25 cellular contexts compared by ENCODE assay signal in the genomic region with DNA sequence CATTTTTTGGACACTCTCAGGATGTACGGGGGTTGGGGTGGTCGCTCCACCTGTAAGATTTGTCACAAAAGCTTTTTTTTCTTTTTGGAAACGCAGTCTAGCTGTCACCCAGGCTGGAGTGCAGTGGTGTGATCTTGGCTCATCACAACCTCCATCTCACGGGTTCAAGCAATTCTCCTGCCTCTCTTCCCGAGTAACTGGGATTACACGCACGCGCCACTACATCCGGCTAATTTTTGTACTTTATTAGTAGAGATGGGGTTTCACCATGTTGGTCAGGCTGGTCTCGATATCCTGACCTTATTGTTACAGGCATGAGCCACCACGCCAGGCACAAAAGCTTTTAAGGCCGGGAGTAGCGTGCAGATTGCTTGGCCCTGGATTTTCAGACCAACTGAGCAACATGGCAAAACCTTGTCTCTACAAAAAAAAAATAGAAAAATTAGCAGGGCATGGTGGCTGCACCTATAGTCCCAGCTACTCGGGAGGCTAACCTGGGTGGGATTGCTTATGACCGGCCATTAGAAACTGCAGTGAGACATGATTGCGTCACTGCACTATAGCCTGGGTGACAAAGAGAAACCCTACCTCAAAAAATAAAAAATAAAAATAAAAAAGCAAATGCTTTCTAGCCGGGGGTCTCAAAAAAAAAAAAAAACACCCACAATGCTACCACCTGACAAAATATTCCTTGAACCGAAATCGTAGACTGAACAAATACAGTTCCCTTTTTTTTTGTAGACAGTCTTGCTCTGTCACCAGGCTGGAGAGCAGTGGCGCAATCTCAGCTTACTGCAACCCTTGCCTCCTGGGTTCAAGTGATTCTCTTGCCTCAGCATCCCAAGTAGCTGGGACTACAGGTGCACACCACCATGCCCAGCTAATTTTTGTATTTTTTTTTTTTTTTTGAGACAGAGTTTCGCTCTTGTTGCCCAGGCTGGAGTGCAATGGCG. TPM values are rescaled to one million over a fixed set of nuclear protein-coding genes. Genes with fewer than 3 reads are reported as not detected.
DNase-seq lines count a peak whose midpoint lies in the region; ATAC-seq, FAIRE-seq and TF ChIP-seq lines count a peak whose summit lies in the region.
"Had no signal": no experiment of that assay in that cellular context is flagged by ENCODE, and none has a peak within 500 bp of the region (broad histone marks: within the 10 kb centered on the region; RNA-seq: fewer than 3 reads in every experiment).

No MANE protein-coding gene starts in this region.

- intact Hi-C loops in K562 (cut with micrococcal nuclease) (no loop called here), transverse colon (cut with DNase I; ENCODE audit: low total_unique reads) (no loop called here)

- no peak overlapping the region for H2AFZ ChIP-seq in K562 (ENCODE audit: low read depth, low read length)

- DNase-seq in activated T-cell treated with anti-CD3 and anti-CD28 coated beads, Interleukin-2, amount 50 U/mL, for 24 hours = no peak
- DNase-seq in activated T-cell treated with anti-CD3 and anti-CD28 coated beads, Interleukin-2, amount 50 U/mL, for 1 hour = no peak
- DNase-seq in NB4 (ENCODE audit: low read depth) (peak; percentile 67), K562 (ENCODE audit: extremely low read depth in 1 of 4, low spot score in 3 of 4) (no peak), type B pancreatic cell (ENCODE audit: extremely low spot score, unreplicated experiment) (no peak), SHP77 (lab: John Stamatoyannopoulos, UW) (no peak), hypothalamus (lab: John Stamatoyannopoulos, UW) (no peak), transverse colon (no peak)
- DNase-seq: activated CD4-positive, alpha-beta T cell treated with anti-CD3 and anti-CD28 coated beads, Interleukin-2, amount 10 ng/mL, durations not matched to agents 24 days and 14 days; activated CD8-positive, alpha-beta memory T cell treated with anti-CD3 and anti-CD28 coated beads, Interleukin-2, amount 50 U/mL, for 48 hours; activated effector memory CD4-positive, alpha-beta T cell treated with Interleukin-2 at 50 U/mL for 16 hours; adrenal gland; H7; KBM-7; mesenchymal stem cell; NCI-H187; OCI-M1; retina; Right ventricle myocardium superior; stimulated activated CD4-positive, alpha-beta T cell treated with anti-CD3 and anti-CD28 coated beads, Interleukin-4, amount 100 ng/mL, for 24 hours; stimulated activated naive CD8-positive, alpha-beta T cell treated with anti-CD3 and anti-CD28 coated beads, Interleukin-15, amount 100 ng/mL, for 72 hours had no signal

- TF ChIP-seq CTCF in NB4 (IDR thresholded peaks at IDR 0.05; ENCODE audit: low read depth, low read length) (no peak), K562 (IDR thresholded peaks at IDR 0.05 in 2 of 3, conservative IDR thresholded peaks at IDR 0.05 in 1 of 3; ENCODE audit: insufficient read depth in 2 of 3, low read depth in 1 of 3, low read length in 3 of 3) (no peak), type B pancreatic cell (conservative IDR thresholded peaks at IDR 0.05) (no peak), transverse colon (IDR thresholded peaks at IDR 0.05) (no peak)

- H3K27ac ChIP-seq in K562 (ENCODE audit: extremely low read depth, low read depth, low read length) (no peak overlapping the region), transverse colon (no peak overlapping the region)
- H3K27ac ChIP-seq: adrenal gland, BLaER1, coronary artery, tibial nerve had no signal

- TF ChIP-seq POLR2A in NB4 (IDR thresholded peaks at IDR 0.05; ENCODE audit: extremely low read depth, insufficient read length) (no peak), K562 (conservative IDR thresholded peaks at IDR 0.05) (peak; percentile 27; the same call in 1 of the 2 replicates), transverse colon (IDR thresholded peaks at IDR 0.05) (no peak)

- no peak overlapping the region for H3K4me3 ChIP-seq in NB4 (ENCODE audit: low read depth, low read length)
- H3K4me3 ChIP-seq in K562 = no peak overlapping the region
- H3K4me3 ChIP-seq in transverse colon = no peak overlapping the region
- H3K4me3 ChIP-seq: adrenal gland, BLaER1, coronary artery, tibial nerve had no signal

- peaks cover 12% of the 10 kb centered on the region; the same call in 1 of the 2 replicates for H4K20me1 ChIP-seq in K562 (replicated peaks; ENCODE audit: control insufficient read depth, insufficient read depth, low read length)

- H3K36me3 ChIP-seq in K562 (ENCODE audit: control insufficient read depth, insufficient read depth, low read length) (peaks cover 95% of the 10 kb centered on the region), transverse colon (peaks cover 0 to 92% (median 45%) of the 10 kb centered on the region in 4 donors)

- BruUV-seq in K562 (replicated peaks; lab: Mats Ljungman, UMichigan) = no TSS peak

- H3K9ac ChIP-seq in K562 (ENCODE audit: insufficient read depth in 1 of 2, low read depth in 2 of 2, low read length in 2 of 2) = no peak overlapping the region
- H3K9ac ChIP-seq: BLaER1 had no signal

- H3K27ac Mint-ChIP-seq in activated T-cell treated with anti-CD3 and anti-CD28 coated beads, Interleukin-2, amount 50 U/mL, for 24 hours = peak overlapping the region; percentile 61
- H3K27ac Mint-ChIP-seq in type B pancreatic cell = peak overlapping the region; percentile 73
- H3K27ac Mint-ChIP-seq: activated CD4-positive, alpha-beta T cell treated with anti-CD3 and anti-CD28 coated beads, Interleukin-2, amount 10 ng/mL, durations not matched to agents 24 days and 14 days; T-helper 1 cell treated with Interleukin-12 subunit alpha and Interleukin-12 subunit beta and Interleukin-4 antibody, amounts not matched to agents 30 μg/mL and 1 μg/mL, for 36 hours had no signal

- POLR2A ChIA-PET in K562 (lab: Yijun Ruan, JAX) = interaction anchor here (0.6 to 7.4 kb wide), 5 partner anchors 8 to 627 kb away, joined by 3 to 99 read pairs (median 4); partner anchors contain the start of gene RBM39

- H3K36me3 Mint-ChIP-seq in activated T-cell treated with anti-CD3 and anti-CD28 coated beads, Interleukin-2, amount 50 U/mL, for 24 hours (ENCODE audit: low read depth) = peaks cover 98% of the 10 kb centered on the region
- peaks cover 35% of the 10 kb centered on the region for H3K36me3 Mint-ChIP-seq in type B pancreatic cell

- H3K4me1 ChIP-seq in K562 (replicated peaks in 1 of 2; ENCODE audit: control insufficient read depth in 2 of 2, insufficient read depth in 2 of 2, low read length in 2 of 2) = no peaks in the 10 kb centered on the region
- H3K4me1 ChIP-seq in transverse colon = peaks cover 0 to 27% (median 12%) of the 10 kb centered on the region in 4 donors
- H3K4me1 ChIP-seq: BLaER1 had no signal

- no peak for ATAC-seq in K562
- ATAC-seq: stimulated activated naive CD8-positive, alpha-beta T cell treated with anti-CD3 and anti-CD28 coated beads, Interleukin-15, amount 100 ng/mL, for 72 hours had no signal

- H3K9me1 ChIP-seq in K562 (ENCODE audit: control insufficient read depth, insufficient read depth, low read length) = no peaks in the 10 kb centered on the region

- no peak for TF ChIP-seq RAD21 in K562 (CRISPR knock-in tag; conservative IDR thresholded peaks at IDR 0.05 in 1 of 2, IDR thresholded peaks at IDR 0.05 in 1 of 2)

- no peaks in the 10 kb centered on the region for H3K9me3 ChIP-seq in K562 (replicated peaks; ENCODE audit: control insufficient read depth, insufficient read depth, low read depth, low read length)
- no peaks in the 10 kb centered on the region for H3K9me3 ChIP-seq in transverse colon
- H3K9me3 ChIP-seq: adrenal gland, BLaER1, tibial nerve had no signal

- TF ChIP-seq EP300 in K562 (IDR thresholded peaks at IDR 0.05; ENCODE audit: low read length) (no peak), transverse colon (IDR thresholded peaks at IDR 0.05; ENCODE audit: low read depth) (no peak)

- no peaks in the 10 kb centered on the region for H3K27me3 Mint-ChIP-seq in activated T-cell treated with anti-CD3 and anti-CD28 coated beads, Interleukin-2, amount 50 U/mL, for 24 hours
- no peaks in the 10 kb centered on the region for H3K27me3 Mint-ChIP-seq in type B pancreatic cell
- H3K27me3 Mint-ChIP-seq: activated CD4-positive, alpha-beta T cell treated with anti-CD3 and anti-CD28 coated beads, Interleukin-2, amount 10 ng/mL, durations not matched to agents 24 days and 14 days; stimulated activated naive CD8-positive, alpha-beta T cell treated with anti-CD3 and anti-CD28 coated beads, Interleukin-15, amount 100 ng/mL, for 72 hours had no signal

- no peak overlapping the region for H3K4me2 ChIP-seq in K562 (ENCODE audit: insufficient read depth, low read length)
- H3K4me2 ChIP-seq: BLaER1 had no signal

- no peak for FAIRE-seq in K562 (lab: Jason Lieb, UNC)

- H3K27me3 ChIP-seq in K562 (ENCODE audit: control insufficient read depth in 2 of 2, insufficient read depth in 2 of 2, low read length in 2 of 2) = no peaks in the 10 kb centered on the region
- H3K27me3 ChIP-seq in transverse colon = no peaks in the 10 kb centered on the region
- H3K27me3 ChIP-seq: adrenal gland, BLaER1, tibial nerve had no signal

- H3K4me1 Mint-ChIP-seq in activated T-cell treated with anti-CD3 and anti-CD28 coated beads, Interleukin-2, amount 50 U/mL, for 24 hours (ENCODE audit: low read depth) = peaks cover 61% of the 10 kb centered on the region
- H3K4me1 Mint-ChIP-seq in type B pancreatic cell (ENCODE audit: unreplicated experiment) = no peaks in the 10 kb centered on the region

- H3K9me3 Mint-ChIP-seq in activated T-cell treated with anti-CD3 and anti-CD28 coated beads, Interleukin-2, amount 50 U/mL, for 24 hours = no peaks in the 10 kb centered on the region
- H3K9me3 Mint-ChIP-seq in type B pancreatic cell = no peaks in the 10 kb centered on the region
- H3K9me3 Mint-ChIP-seq: activated CD4-positive, alpha-beta T cell treated with anti-CD3 and anti-CD28 coated beads, Interleukin-2, amount 10 ng/mL, durations not matched to agents 24 days and 14 days; stimulated activated naive CD8-positive, alpha-beta T cell treated with anti-CD3 and anti-CD28 coated beads, Interleukin-15, amount 100 ng/mL, for 72 hours; T-helper 1 cell treated with Interleukin-12 subunit alpha and Interleukin-12 subunit beta and Interleukin-4 antibody, amounts not matched to agents 30 μg/mL and 1 μg/mL, for 36 hours had no signal

- CTCF ChIA-PET in K562 (lab: Yijun Ruan, JAX; ENCODE audit: low intra/inter-chr PET ratio) = no interaction called here

- in situ Hi-C loops in K562 (cut with MboI) (no loop called here), transverse colon (cut with MboI; ENCODE audit: low pct_ligation_motif_present in 1 of 4, low pct_unique_long_range_greater_than_20kb in 1 of 4, low sequenced_read_pairs in 3 of 4) (no loop called here)

- H3K4me3 Mint-ChIP-seq in activated T-cell treated with anti-CD3 and anti-CD28 coated beads, Interleukin-2, amount 50 U/mL, for 24 hours = no peak overlapping the region
- H3K4me3 Mint-ChIP-seq in type B pancreatic cell = no peak overlapping the region
- H3K4me3 Mint-ChIP-seq: activated CD4-positive, alpha-beta T cell treated with anti-CD3 and anti-CD28 coated beads, Interleukin-2, amount 10 ng/mL, durations not matched to agents 24 days and 14 days; stimulated activated naive CD8-positive, alpha-beta T cell treated with anti-CD3 and anti-CD28 coated beads, Interleukin-15, amount 100 ng/mL, for 72 hours; T-helper 1 cell treated with Interleukin-12 subunit alpha and Interleukin-12 subunit beta and Interleukin-4 antibody, amounts not matched to agents 30 μg/mL and 1 μg/mL, for 36 hours had no signal

- 95% methylated on average over 14 of the region's 22 CpGs for whole genome bisulfite sequencing in K562 (ENCODE audit: insufficient coverage, low coverage, missing lambda C conversion rate)
- WGBS in transverse colon (ENCODE audit: low coverage in 1 of 2), 2 donors = 91 to 94% methylated on average over 15 to 22 of the region's 22 CpGs

- peaks cover 87% of the 10 kb centered on the region for H3K79me2 ChIP-seq in K562 (ENCODE audit: control insufficient read depth, insufficient read depth, low read length)

RNA-seq across cellular contexts. Expression of gene RBM39, which starts 15.0 kb away (rescaled TPM):
- 377 and 1,084 TPM in 2 replicates for total RNA-seq in K562 (2011; cell fraction: chromatin; rRNA removed; ENCODE audit: low replicate concordance)
- total RNA-seq in K562 (2011; cell fraction: nucleolus; rRNA removed) = 154 and 218 TPM in 2 replicates
- total RNA-seq in K562 (2011; cell fraction: nucleoplasm; rRNA removed) = 345 and 673 TPM in 2 replicates
- 241 and 314 TPM in 2 replicates for total RNA-seq in K562 (2014; rRNA removed)
- total RNA-seq in K562 (2014; rRNA removed; fragmentation: Illumina TruSeq; extraction: Trizol) = 305 and 330 TPM in 2 replicates
- 297 and 319 TPM in 2 replicates for total RNA-seq in K562 (2015; rRNA removed; fragmentation: Illumina TruSeq; extraction: Trizol)
- total RNA-seq in K562 (2021) = 241 and 250 TPM in 2 replicates
- 187 and 191 TPM in 2 replicates for polyA plus RNA-seq in K562 (2011; rRNA removed)
- polyA plus RNA-seq in K562 (2011; cell fraction: cytosol; rRNA removed) = 33.0 and 80.4 TPM in 2 replicates
- 662 and 820 TPM in 2 replicates for polyA plus RNA-seq in K562 (2011; cell fraction: nucleus; rRNA removed)
- polyA plus RNA-seq in K562 (2012) = 185 and 194 TPM in 2 replicates
- 213 and 218 TPM in 2 replicates for polyA plus RNA-seq in K562 (2014; fragmentation: Illumina TruSeq; extraction: Trizol)
- 100 to 1,000 TPM; 143 to 198 TPM for polyA plus RNA-seq in K562 (2014; fragmentation: Nextera tagmentation; extraction: Ambion mirVana)
- 212 and 228 TPM in 2 replicates for polyA plus RNA-seq in K562 (2014; rRNA removed)
- 178 and 203 TPM in 2 replicates for polyA minus RNA-seq in K562 (2011; rRNA and poly(A)+ RNA removed)
- 67.8 and 77.2 TPM in 2 replicates for polyA minus RNA-seq in K562 (2011; cell fraction: cytosol; rRNA and poly(A)+ RNA removed)
- 241 and 336 TPM in 2 replicates for polyA minus RNA-seq in K562 (2011; cell fraction: nucleus; rRNA and poly(A)+ RNA removed)
- 361 and 398 TPM in 2 replicates for total RNA-seq in type B pancreatic cell (ENCODE audit: low replicate concordance)
- 100 to 1,000 TPM; 264 to 721 (median 416) TPM for total RNA-seq in transverse colon

RNA-seq across cellular contexts. Expression of gene ROMO1, which starts 27.8 kb away (rescaled TPM):
- total RNA-seq in K562 (2011; cell fraction: chromatin; rRNA removed; ENCODE audit: low replicate concordance) = 8.1 and 30.8 TPM in 2 replicates
- total RNA-seq in K562 (2011; cell fraction: nucleolus; rRNA removed) = 77.2 and 84.6 TPM in 2 replicates
- 53.4 and 57.0 TPM in 2 replicates for total RNA-seq in K562 (2011; cell fraction: nucleoplasm; rRNA removed)
- total RNA-seq in K562 (2014; rRNA removed) = 422 and 571 TPM in 2 replicates
- 46.5 and 50.1 TPM in 2 replicates for total RNA-seq in K562 (2014; rRNA removed; fragmentation: Illumina TruSeq; extraction: Trizol)
- 137 and 139 TPM in 2 replicates for total RNA-seq in K562 (2015; rRNA removed; fragmentation: Illumina TruSeq; extraction: Trizol)
- 217 and 226 TPM in 2 replicates for total RNA-seq in K562 (2021)
- polyA plus RNA-seq in K562 (2011; rRNA removed) = 179 and 193 TPM in 2 replicates
- 657 and 854 TPM in 2 replicates for polyA plus RNA-seq in K562 (2011; cell fraction: cytosol; rRNA removed)
- 234 and 309 TPM in 2 replicates for polyA plus RNA-seq in K562 (2011; cell fraction: nucleus; rRNA removed)
- 288 and 480 TPM in 2 replicates for polyA plus RNA-seq in K562 (2012)
- polyA plus RNA-seq in K562 (2014; fragmentation: Illumina TruSeq; extraction: Trizol) = 31.8 and 117 TPM in 2 replicates
- 100 to 1,000 TPM; 635 to 741 TPM for polyA plus RNA-seq in K562 (2014; fragmentation: Nextera tagmentation; extraction: Ambion mirVana)
- 433 and 559 TPM in 2 replicates for polyA plus RNA-seq in K562 (2014; rRNA removed)
- 18.5 and 28.9 TPM in 2 replicates for polyA minus RNA-seq in K562 (2011; rRNA and poly(A)+ RNA removed)
- polyA minus RNA-seq in K562 (2011; cell fraction: cytosol; rRNA and poly(A)+ RNA removed) = 43.7 and 68.4 TPM in 2 replicates
- 21.0 and 24.8 TPM in 2 replicates for polyA minus RNA-seq in K562 (2011; cell fraction: nucleus; rRNA and poly(A)+ RNA removed)
- total RNA-seq in type B pancreatic cell (ENCODE audit: low replicate concordance) = 131 and 160 TPM in 2 replicates
- total RNA-seq in transverse colon = 100 to 1,000 TPM; 114 to 416 (median 182) TPM

RNA-seq across cellular contexts. Expression of gene NFS1, which starts 27.9 kb away (rescaled TPM):
- total RNA-seq in K562 (2011; cell fraction: chromatin; rRNA removed; ENCODE audit: low replicate concordance) = 52.4 and 75.5 TPM in 2 replicates
- 59.4 and 63.0 TPM in 2 replicates for total RNA-seq in K562 (2011; cell fraction: nucleolus; rRNA removed)
- 55.7 and 62.0 TPM in 2 replicates for total RNA-seq in K562 (2011; cell fraction: nucleoplasm; rRNA removed)
- 45.0 and 59.4 TPM in 2 replicates for total RNA-seq in K562 (2014; rRNA removed)
- total RNA-seq in K562 (2014; rRNA removed; fragmentation: Illumina TruSeq; extraction: Trizol) = 41.0 and 41.8 TPM in 2 replicates
- total RNA-seq in K562 (2015; rRNA removed; fragmentation: Illumina TruSeq; extraction: Trizol) = 34.1 and 34.7 TPM in 2 replicates
- 47.1 and 52.5 TPM in 2 replicates for total RNA-seq in K562 (2021)
- polyA plus RNA-seq in K562 (2011; rRNA removed) = 72.2 and 76.3 TPM in 2 replicates
- 84.5 and 124 TPM in 2 replicates for polyA plus RNA-seq in K562 (2011; cell fraction: cytosol; rRNA removed)
- 63.6 and 64.2 TPM in 2 replicates for polyA plus RNA-seq in K562 (2011; cell fraction: nucleus; rRNA removed)
- polyA plus RNA-seq in K562 (2012) = 27.4 and 33.4 TPM in 2 replicates
- 48.0 and 51.9 TPM in 2 replicates for polyA plus RNA-seq in K562 (2014; fragmentation: Illumina TruSeq; extraction: Trizol)
- 10 to 100 TPM; 11.5 to 13.9 TPM for polyA plus RNA-seq in K562 (2014; fragmentation: Nextera tagmentation; extraction: Ambion mirVana)
- 84.8 and 94.6 TPM in 2 replicates for polyA plus RNA-seq in K562 (2014; rRNA removed)
- polyA minus RNA-seq in K562 (2011; rRNA and poly(A)+ RNA removed) = 45.8 and 53.4 TPM in 2 replicates
- 19.5 and 21.2 TPM in 2 replicates for polyA minus RNA-seq in K562 (2011; cell fraction: cytosol; rRNA and poly(A)+ RNA removed)
- polyA minus RNA-seq in K562 (2011; cell fraction: nucleus; rRNA and poly(A)+ RNA removed) = 21.2 and 21.4 TPM in 2 replicates
- 26.7 and 29.9 TPM in 2 replicates for total RNA-seq in type B pancreatic cell (ENCODE audit: low replicate concordance)
- 10 to 100 TPM; 28.4 to 54.1 (median 42.0) TPM for total RNA-seq in transverse colon

RNA-seq across cellular contexts. Expression of gene PHF20, which starts 44.8 kb away (rescaled TPM):
- 82.3 and 150 TPM in 2 replicates for total RNA-seq in K562 (2011; cell fraction: chromatin; rRNA removed; ENCODE audit: low replicate concordance)
- total RNA-seq in K562 (2011; cell fraction: nucleolus; rRNA removed) = 62.7 and 66.5 TPM in 2 replicates
- 101 and 125 TPM in 2 replicates for total RNA-seq in K562 (2011; cell fraction: nucleoplasm; rRNA removed)
- total RNA-seq in K562 (2014; rRNA removed) = 54.2 and 60.3 TPM in 2 replicates
- total RNA-seq in K562 (2014; rRNA removed; fragmentation: Illumina TruSeq; extraction: Trizol) = 77.2 and 85.9 TPM in 2 replicates
- 63.2 and 66.1 TPM in 2 replicates for total RNA-seq in K562 (2015; rRNA removed; fragmentation: Illumina TruSeq; extraction: Trizol)
- total RNA-seq in K562 (2021) = 49.9 and 55.1 TPM in 2 replicates
- 35.7 and 49.9 TPM in 2 replicates for polyA plus RNA-seq in K562 (2011; rRNA removed)
- polyA plus RNA-seq in K562 (2011; cell fraction: cytosol; rRNA removed) = 31.1 and 34.8 TPM in 2 replicates
- polyA plus RNA-seq in K562 (2011; cell fraction: nucleus; rRNA removed) = 30.2 and 32.2 TPM in 2 replicates
- polyA plus RNA-seq in K562 (2012) = 43.2 and 96.3 TPM in 2 replicates
- 70.7 and 75.0 TPM in 2 replicates for polyA plus RNA-seq in K562 (2014; fragmentation: Illumina TruSeq; extraction: Trizol)
- 100 to 1,000 TPM; 178 to 196 TPM for polyA plus RNA-seq in K562 (2014; fragmentation: Nextera tagmentation; extraction: Ambion mirVana)
- 83.3 and 86.9 TPM in 2 replicates for polyA plus RNA-seq in K562 (2014; rRNA removed)
- polyA minus RNA-seq in K562 (2011; rRNA and poly(A)+ RNA removed) = 59.5 and 68.3 TPM in 2 replicates
- polyA minus RNA-seq in K562 (2011; cell fraction: cytosol; rRNA and poly(A)+ RNA removed) = 24.5 and 25.3 TPM in 2 replicates
- polyA minus RNA-seq in K562 (2011; cell fraction: nucleus; rRNA and poly(A)+ RNA removed) = 17.8 and 39.2 TPM in 2 replicates
- 33.4 and 37.6 TPM in 2 replicates for total RNA-seq in type B pancreatic cell (ENCODE audit: low replicate concordance)
- total RNA-seq in transverse colon = 10 to 100 TPM; 20.6 to 88.6 (median 43.1) TPM
